Comparison of ENCODE assay signal across 9 cellular contexts in the genomic region with DNA sequence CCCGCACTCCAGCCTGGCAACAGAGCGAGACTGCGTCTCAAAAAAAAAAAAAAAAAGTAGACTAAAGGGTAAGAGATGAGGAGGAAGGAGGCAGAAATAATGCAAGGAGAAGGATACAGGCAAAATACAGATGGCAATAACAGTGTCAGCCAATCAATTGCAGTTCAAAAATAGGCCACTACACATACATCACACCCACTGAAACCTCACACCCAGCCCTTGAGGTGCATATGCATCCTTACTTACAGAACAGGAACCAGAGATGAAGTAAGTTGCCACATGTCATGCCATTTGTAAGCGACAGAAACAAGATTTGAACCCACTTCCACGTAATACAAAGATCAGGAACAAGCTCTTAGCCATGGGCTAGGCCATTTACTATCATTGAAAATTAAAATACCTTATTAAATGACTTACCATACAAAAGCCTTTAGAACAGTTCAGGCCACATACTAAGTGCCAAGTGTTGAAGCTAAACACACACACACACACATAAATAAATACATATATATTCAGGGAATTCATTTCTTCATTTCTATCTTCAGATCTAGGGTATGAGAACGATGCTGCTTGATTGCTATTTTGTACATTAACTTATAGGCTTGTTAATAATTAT.
DNase-seq lines count a peak whose midpoint lies in the region; ATAC-seq lines count a peak whose summit lies in the region.
"Had no signal": no experiment of that assay in that cellular context is flagged by ENCODE, and none has a peak within 500 bp of the region (broad histone marks: within the 10 kb centered on the region; RNA-seq: fewer than 3 reads in every experiment).

No MANE protein-coding gene starts in this region.

- H3K4me1 Mint-ChIP-seq in activated naive CD8-positive, alpha-beta T cell treated with anti-CD3 and anti-CD28 coated beads, Interleukin-2, amount 50 U/mL, for 24 hours, result peaks cover 67% of the 10 kb centered on the region

- H3K9ac ChIP-seq in BLaER1 treated with 17β-estradiol and CSF1 and Interleukin-3, amounts not matched to agents 10 nM and 100 nM, result peak overlapping the region in 4 of 11 experiments; percentile 16 to 65 (median 38); a peak in 6 of 22 replicates
- peak overlapping the region; percentile 56 for H3K9ac ChIP-seq in SK-N-MC (ENCODE audit: insufficient read length)
- H3K9ac ChIP-seq in rectal smooth muscle tissue (ENCODE audit: low read length), result no peak overlapping the region

- H3K4me3 ChIP-seq in BLaER1 treated with 17β-estradiol and CSF1 and Interleukin-3, amounts not matched to agents 10 nM and 100 nM, result no peak overlapping the region
- H3K4me3 ChIP-seq in SK-N-MC (peak overlapping the region; percentile 59), rectal smooth muscle tissue (ENCODE audit: low read length) (no peak overlapping the region)

- H3K36me3 ChIP-seq in BLaER1 treated with 17β-estradiol and CSF1 and Interleukin-3, amounts not matched to agents 10 nM and 100 nM, result peaks cover 12 to 60% (median 21%) of the 10 kb centered on the region in 11 experiments; a peak in 18 of 22 replicates
- H3K36me3 ChIP-seq in SK-N-MC (ENCODE audit: insufficient read depth, low read length) (peaks cover 52% of the 10 kb centered on the region), rectal smooth muscle tissue (ENCODE audit: control insufficient read depth, insufficient read depth, low read length) (peaks cover 3% of the 10 kb centered on the region)

- in situ Hi-C loops in G401 (cut with HindIII; ENCODE audit: low sequenced_read_pairs), result no loop called here

- H3K27me3 Mint-ChIP-seq in activated naive CD8-positive, alpha-beta T cell treated with anti-CD3 and anti-CD28 coated beads, Interleukin-2, amount 50 U/mL, for 24 hours, result no peaks in the 10 kb centered on the region

- peak; percentile 94 for ATAC-seq in activated naive CD8-positive, alpha-beta T cell treated with anti-CD3 and anti-CD28 coated beads, Interleukin-2, amount 50 U/mL, for 24 hours
- ATAC-seq in HG02642 (IDR thresholded peaks at IDR 0.05; ENCODE audit: poor library complexity, unreplicated experiment), result no peak
- no peak for ATAC-seq in HG02938 (IDR thresholded peaks at IDR 0.05; ENCODE audit: unreplicated experiment)
- ATAC-seq in HG03108 (IDR thresholded peaks at IDR 0.05; ENCODE audit: unreplicated experiment), result no peak

- H3K4me2 ChIP-seq in BLaER1 treated with 17β-estradiol and CSF1 and Interleukin-3, amounts not matched to agents 10 nM and 100 nM, result peak overlapping the region; percentile 16 to 90 (median 69)

- DNase-seq in SK-N-MC (ENCODE audit: low read depth, low spot score) (no peak), G401 (ENCODE audit: low spot score) (no peak)
- DNase-seq in activated naive CD8-positive, alpha-beta T cell treated with anti-CD3 and anti-CD28 coated beads, Interleukin-2, amount 50 U/mL, for 24 hours, result peak; percentile 43

- H3K4me1 ChIP-seq in BLaER1 treated with 17β-estradiol and CSF1 and Interleukin-3, amounts not matched to agents 10 nM and 100 nM, result peaks cover 23 to 55% (median 36%) of the 10 kb centered on the region in 10 experiments
- peaks cover 32% of the 10 kb centered on the region for H3K4me1 ChIP-seq in rectal smooth muscle tissue (ENCODE audit: control insufficient read depth, insufficient read depth, low read length)

- H4K20me1 ChIP-seq in BLaER1 treated with 17β-estradiol and CSF1 and Interleukin-3, amounts not matched to agents 10 nM and 100 nM, result peaks cover 0 to 3% (median 0%) of the 10 kb centered on the region in 11 experiments; a peak in 1 of 22 replicates

- H3K9me3 Mint-ChIP-seq in activated naive CD8-positive, alpha-beta T cell treated with anti-CD3 and anti-CD28 coated beads, Interleukin-2, amount 50 U/mL, for 24 hours, result peaks cover 14% of the 10 kb centered on the region

- H3K27ac Mint-ChIP-seq in activated naive CD8-positive, alpha-beta T cell treated with anti-CD3 and anti-CD28 coated beads, Interleukin-2, amount 50 U/mL, for 24 hours, result peak overlapping the region; percentile 84
- H3K27ac Mint-ChIP-seq: nephron had no signal

- H3K27me3 ChIP-seq in BLaER1 treated with 17β-estradiol and CSF1 and Interleukin-3, amounts not matched to agents 10 nM and 100 nM, result no peaks in the 10 kb centered on the region
- H3K27me3 ChIP-seq in rectal smooth muscle tissue (ENCODE audit: control insufficient read depth, insufficient read depth, low read length), result no peaks in the 10 kb centered on the region

- peak overlapping the region; percentile 38 to 89 (median 75); a peak in 21 of 22 replicates for H3K27ac ChIP-seq in BLaER1 treated with 17β-estradiol and CSF1 and Interleukin-3, amounts not matched to agents 10 nM and 100 nM
- peak overlapping the region; percentile 99 for H3K27ac ChIP-seq in SK-N-MC
- peak overlapping the region; percentile 77 for H3K27ac ChIP-seq in rectal smooth muscle tissue (ENCODE audit: low read depth, low read length)

- peaks cover 19 to 32% (median 30%) of the 10 kb centered on the region in 11 experiments for H3K9me3 ChIP-seq in BLaER1 treated with 17β-estradiol and CSF1 and Interleukin-3, amounts not matched to agents 10 nM and 100 nM (replicated peaks in 1 of 11)
- peaks cover 16% of the 10 kb centered on the region for H3K9me3 ChIP-seq in SK-N-MC (ENCODE audit: low read depth, low read length)

- H3K4me3 Mint-ChIP-seq in activated naive CD8-positive, alpha-beta T cell treated with anti-CD3 and anti-CD28 coated beads, Interleukin-2, amount 50 U/mL, for 24 hours, result peak overlapping the region; percentile 42
- H3K4me3 Mint-ChIP-seq: nephron had no signal

- H3K36me3 Mint-ChIP-seq in activated naive CD8-positive, alpha-beta T cell treated with anti-CD3 and anti-CD28 coated beads, Interleukin-2, amount 50 U/mL, for 24 hours (ENCODE audit: low read depth), result peaks cover 77% of the 10 kb centered on the region
